Comparison of ENCODE assay signal across 13 cellular contexts in the genomic region with DNA sequence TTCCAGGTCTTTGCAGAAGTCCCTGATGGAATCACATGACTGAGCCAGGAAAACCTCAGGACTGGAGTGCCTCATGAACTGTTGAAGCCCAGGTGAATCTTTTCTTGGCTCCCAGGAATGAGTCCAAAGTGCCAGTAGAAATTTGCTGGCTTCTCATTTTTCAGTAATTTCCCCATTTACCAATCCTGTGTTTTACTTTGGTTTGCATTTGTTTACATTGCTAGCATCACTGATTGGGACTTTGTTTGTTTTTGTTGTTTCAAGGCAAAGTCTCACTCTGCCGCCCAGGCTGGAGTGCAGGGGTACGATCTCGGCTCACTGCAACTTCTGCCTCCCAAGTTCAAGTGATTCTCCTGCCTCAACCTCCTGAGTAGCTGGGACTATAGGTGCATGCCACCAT. TPM values are rescaled to one million over a fixed set of nuclear protein-coding genes. Genes with fewer than 3 reads are reported as not detected.
"Had no signal": no experiment of that assay in that cellular context is flagged by ENCODE, and none has a peak within 500 bp of the region (broad histone marks: within the 10 kb centered on the region; RNA-seq: fewer than 3 reads in every experiment).

No MANE protein-coding gene starts in this region.

- H3K36me3 ChIP-seq: colonic mucosa had no signal

- H3K27ac Mint-ChIP-seq: WTC11 had no signal

- ATAC-seq: gastrocnemius medialis, left ventricle myocardium superior, right cardiac atrium, WTC11 had no signal

- H3K4me3 ChIP-seq: cardiac muscle cell, colonic mucosa, thyroid gland had no signal

- H3K27ac ChIP-seq: cardiac muscle cell, colonic mucosa, gastrocnemius medialis, thyroid gland had no signal

- H3K9me3 ChIP-seq: colonic mucosa, gastrocnemius medialis, thyroid gland had no signal

- DNase-seq: colonic mucosa; effector CD4-positive, alpha-beta T cell; gastrocnemius medialis; kidney; left ventricle myocardium superior; nucleus accumbens; right cardiac atrium; small intestine; thyroid gland had no signal

- H3K27me3 ChIP-seq: cardiac muscle cell, colonic mucosa, gastrocnemius medialis, thyroid gland had no signal

- FAIRE-seq: astrocyte, kidney, small intestine had no signal

RNA-seq across cellular contexts. Expression of a gene that starts 45.6 kb away (rescaled TPM):
- total RNA-seq: left ventricle myocardium superior, mesenteric fat pad had no signal
- polyA plus RNA-seq: cardiac muscle cell, right cardiac atrium had no signal
